ENCODE assay signal across 27 cellular contexts in genomic region chr4:55027596-55027995, GRCh38.
"Had no signal": no experiment of that assay in that cellular context is flagged by ENCODE, and none has a peak within 500 bp of the region (broad histone marks: within the 10 kb centered on the region; RNA-seq: fewer than 3 reads in every experiment).

No MANE protein-coding gene starts in this region.

- H3K36me3 Mint-ChIP-seq: stimulated activated effector memory CD8-positive, alpha-beta T cell treated with anti-CD3 and anti-CD28 coated beads, Interleukin-12 subunit alpha, Interleukin-12 subunit beta, amount 100 ng/mL, for 72 hours; stimulated activated memory B cell treated with anti-CD40 and anti-IgM and Interleukin-4, amounts not matched to agents 10 μg/mL and 1 μg/mL and 100 μg/mL, for 72 hours; stimulated activated naive B cell treated with anti-CD40 and anti-IgM and Interleukin-4, amounts not matched to agents 10 μg/mL and 1 μg/mL and 100 μg/mL, for 72 hours; type B pancreatic cell had no signal

- H3K4me1 Mint-ChIP-seq: stimulated activated effector memory CD8-positive, alpha-beta T cell treated with anti-CD3 and anti-CD28 coated beads, Interleukin-12 subunit alpha, Interleukin-12 subunit beta, amount 100 ng/mL, for 72 hours; stimulated activated memory B cell treated with anti-CD40 and anti-IgM and Interleukin-4, amounts not matched to agents 10 μg/mL and 1 μg/mL and 100 μg/mL, for 72 hours; stimulated activated naive B cell treated with anti-CD40 and anti-IgM and Interleukin-4, amounts not matched to agents 10 μg/mL and 1 μg/mL and 100 μg/mL, for 72 hours; stimulated activated naive CD8-positive, alpha-beta T cell treated with anti-CD3 and anti-CD28 coated beads, Interleukin-15, amount 100 ng/mL, for 72 hours had no signal

- H3K27me3 ChIP-seq: stomach, suprapubic skin, testis, thyroid gland, tibial artery, tibial nerve, transverse colon, upper lobe of left lung, upper lobe of right lung, uterus, vagina had no signal

- H3K27me3 Mint-ChIP-seq: stimulated activated memory B cell treated with anti-CD40 and anti-IgM and Interleukin-4, amounts not matched to agents 10 μg/mL and 1 μg/mL and 100 μg/mL, for 72 hours; stimulated activated naive B cell treated with anti-CD40 and anti-IgM and Interleukin-4, amounts not matched to agents 10 μg/mL and 1 μg/mL and 100 μg/mL, for 72 hours; stimulated activated naive CD8-positive, alpha-beta T cell treated with anti-CD3 and anti-CD28 coated beads, Interleukin-15, amount 100 ng/mL, for 72 hours; stimulated activated naive CD8-positive, alpha-beta T cell treated with anti-CD3 and anti-CD28 coated beads, Interleukin-15, Interleukin-2, amounts not matched to agents 100 ng/mL and 50 ng/mL, for 24 hours had no signal

- DNase-seq: stimulated activated CD4-positive, alpha-beta T cell treated with anti-CD3 and anti-CD28 coated beads, Interleukin-2, amount 100 ng/mL, for 24 hours; stimulated activated CD4-positive, alpha-beta T cell treated with anti-CD3 and anti-CD28 coated beads, Interleukin-2, amount 100 ng/mL, for 48 hours; stimulated activated CD4-positive, alpha-beta T cell treated with anti-CD3 and anti-CD28 coated beads, Interleukin-4, amount 100 ng/mL, for 1 hour; stimulated activated CD4-positive, alpha-beta T cell treated with anti-CD3 and anti-CD28 coated beads, Interleukin-4, amount 100 ng/mL, for 24 hours; stimulated activated CD4-positive, alpha-beta T cell treated with anti-CD3 and anti-CD28 coated beads, Interleukin-4, amount 100 ng/mL, for 4 hours; stimulated activated naive B cell treated with anti-CD40 and anti-IgM and Interleukin-4, amounts not matched to agents 10 μg/mL and 1 μg/mL and 100 μg/mL, for 72 hours; stimulated activated naive CD4-positive, alpha-beta T cell; stimulated activated naive CD4-positive, alpha-beta T cell treated with Interleukin-2 at 50 U/mL for 16 hours; stimulated activated naive CD8-positive, alpha-beta T cell treated with anti-CD3 and anti-CD28 coated beads, Interleukin-15, amount 100 ng/mL, for 72 hours; stimulated activated naive CD8-positive, alpha-beta T cell treated with anti-CD3 and anti-CD28 coated beads, Interleukin-15, Interleukin-2, amounts not matched to agents 100 U/mL and 50 U/mL, for 24 hours; stomach; substantia nigra; testis; thyroid gland; tibial artery; transverse colon; upper lobe of right lung; uterus had no signal

- H3K9me3 Mint-ChIP-seq: stimulated activated effector memory CD8-positive, alpha-beta T cell treated with anti-CD3 and anti-CD28 coated beads, Interleukin-12 subunit alpha, Interleukin-12 subunit beta, amount 100 ng/mL, for 72 hours; stimulated activated naive B cell treated with anti-CD40 and anti-IgM and Interleukin-4, amounts not matched to agents 10 μg/mL and 1 μg/mL and 100 μg/mL, for 72 hours; stimulated activated naive CD8-positive, alpha-beta T cell treated with anti-CD3 and anti-CD28 coated beads, Interleukin-15, amount 100 ng/mL, for 72 hours; stimulated activated naive CD8-positive, alpha-beta T cell treated with anti-CD3 and anti-CD28 coated beads, Interleukin-15, Interleukin-2, amounts not matched to agents 100 ng/mL and 50 ng/mL, for 24 hours; type B pancreatic cell had no signal

- H3K27ac Mint-ChIP-seq: stimulated activated effector memory CD8-positive, alpha-beta T cell treated with anti-CD3 and anti-CD28 coated beads, Interleukin-12 subunit alpha, Interleukin-12 subunit beta, amount 100 ng/mL, for 72 hours; stimulated activated memory B cell treated with anti-CD40 and anti-IgM and Interleukin-4, amounts not matched to agents 10 μg/mL and 1 μg/mL and 100 μg/mL, for 72 hours; stimulated activated naive B cell treated with anti-CD40 and anti-IgM and Interleukin-4, amounts not matched to agents 10 μg/mL and 1 μg/mL and 100 μg/mL, for 72 hours; stimulated activated naive CD8-positive, alpha-beta T cell treated with anti-CD3 and anti-CD28 coated beads, Interleukin-15, amount 100 ng/mL, for 72 hours; stimulated activated naive CD8-positive, alpha-beta T cell treated with anti-CD3 and anti-CD28 coated beads, Interleukin-15, Interleukin-2, amounts not matched to agents 100 ng/mL and 50 ng/mL, for 24 hours; type B pancreatic cell had no signal

- H3K27ac ChIP-seq: stomach, suprapubic skin, testis, thoracic aorta, thyroid gland, tibial artery, tibial nerve, transverse colon, upper lobe of left lung, upper lobe of right lung, vagina had no signal

- H3K9me3 ChIP-seq: stomach, suprapubic skin, testis, thoracic aorta, thyroid gland, tibial artery, tibial nerve, transverse colon, upper lobe of left lung, upper lobe of right lung, uterus, vagina had no signal

- H3K4me1 ChIP-seq: stomach, testis, tibial nerve, transverse colon, uterus, vagina had no signal

- H3K4me3 ChIP-seq: stomach, suprapubic skin, testis, thoracic aorta, thyroid gland, tibial artery, tibial nerve, transverse colon, upper lobe of left lung, upper lobe of right lung, uterus, vagina had no signal

- H3K4me3 Mint-ChIP-seq: stimulated activated effector memory CD8-positive, alpha-beta T cell treated with anti-CD3 and anti-CD28 coated beads, Interleukin-12 subunit alpha, Interleukin-12 subunit beta, amount 100 ng/mL, for 72 hours; stimulated activated memory B cell treated with anti-CD40 and anti-IgM and Interleukin-4, amounts not matched to agents 10 μg/mL and 1 μg/mL and 100 μg/mL, for 72 hours; stimulated activated naive B cell treated with anti-CD40 and anti-IgM and Interleukin-4, amounts not matched to agents 10 μg/mL and 1 μg/mL and 100 μg/mL, for 72 hours; stimulated activated naive CD8-positive, alpha-beta T cell treated with anti-CD3 and anti-CD28 coated beads, Interleukin-15, amount 100 ng/mL, for 72 hours; stimulated activated naive CD8-positive, alpha-beta T cell treated with anti-CD3 and anti-CD28 coated beads, Interleukin-15, Interleukin-2, amounts not matched to agents 100 ng/mL and 50 ng/mL, for 24 hours; type B pancreatic cell had no signal

- H3K36me3 ChIP-seq: stomach, suprapubic skin, thoracic aorta, thyroid gland, tibial artery, tibial nerve, transverse colon, upper lobe of left lung, upper lobe of right lung, uterus, vagina had no signal
